In the genomic region with DNA sequence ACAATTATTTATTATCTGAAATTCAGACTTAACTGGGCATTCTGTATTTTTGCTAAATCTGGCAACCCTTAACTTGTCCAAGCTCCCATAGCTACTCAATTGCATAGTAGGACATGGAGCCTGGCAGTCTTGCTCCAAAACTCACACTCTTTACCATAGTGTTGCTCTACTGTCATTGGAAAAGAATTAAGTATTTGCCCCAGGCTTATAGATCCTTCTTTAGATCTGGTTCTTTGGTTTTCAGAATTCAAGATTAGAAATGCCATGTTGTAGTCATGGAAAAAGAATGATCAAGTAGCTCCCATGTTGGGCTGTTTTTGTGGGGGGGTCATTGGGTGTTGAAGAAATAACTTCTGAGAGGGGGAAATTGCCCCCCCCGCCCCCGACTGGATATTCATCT, we compare ENCODE assay signal across 20 cellular contexts.
DNase-seq lines count a peak whose midpoint lies in the region; TF ChIP-seq lines count a peak whose summit lies in the region.
"Had no signal": no experiment of that assay in that cellular context is flagged by ENCODE, and none has a peak within 500 bp of the region (broad histone marks: within the 10 kb centered on the region; RNA-seq: fewer than 3 reads in every experiment).

No MANE protein-coding gene starts in this region.

- no peak overlapping the region for H2BK5ac ChIP-seq in trophoblast cell (ENCODE audit: low read depth, low read length, poor library complexity)

- H3K18ac ChIP-seq in trophoblast cell (ENCODE audit: low read length), result no peak overlapping the region

- H3K79me1 ChIP-seq in trophoblast cell (ENCODE audit: low read length), result no peaks in the 10 kb centered on the region

- H3K9ac ChIP-seq in trophoblast cell (ENCODE audit: low read length), result no peak overlapping the region
- H3K9ac ChIP-seq: BLaER1 had no signal

- no peak overlapping the region for H2AFZ ChIP-seq in trophoblast cell (ENCODE audit: insufficient read depth, low read length, poor library complexity)

- no peak overlapping the region for H2BK12ac ChIP-seq in trophoblast cell (ENCODE audit: low read length)

- H3K23ac ChIP-seq in trophoblast cell (ENCODE audit: low read length), result no peak overlapping the region

- TF ChIP-seq CTCF in epithelial cell of esophagus (IDR thresholded peaks at IDR 0.05; ENCODE audit: insufficient read depth, low read depth, low read length, missing control alignments), result no peak
- TF ChIP-seq CTCF in BE2C (IDR thresholded peaks at IDR 0.05; ENCODE audit: low read depth, low read length), result no peak

- no peak overlapping the region for H3K14ac ChIP-seq in trophoblast cell (ENCODE audit: low read length)

- H3K4me1 ChIP-seq in trophoblast cell (ENCODE audit: control insufficient read depth in 1 of 2, insufficient read depth in 2 of 2, low read length in 2 of 2) (no peaks in the 10 kb centered on the region), BE2C (no peaks in the 10 kb centered on the region)
- H3K4me1 ChIP-seq: A549, BLaER1 had no signal

- H3K27ac ChIP-seq in trophoblast cell (ENCODE audit: low read depth, low read length), result no peak overlapping the region
- H3K27ac ChIP-seq: 22Rv1, A549, BLaER1 had no signal

- H3K27me3 ChIP-seq in trophoblast cell (ENCODE audit: insufficient read depth, low read length), result no peaks in the 10 kb centered on the region
- no peaks in the 10 kb centered on the region for H3K27me3 ChIP-seq in BE2C
- H3K27me3 ChIP-seq: BLaER1 had no signal

- no peak overlapping the region for H2BK120ac ChIP-seq in trophoblast cell (ENCODE audit: insufficient read depth, low read length, poor library complexity)

- no peaks in the 10 kb centered on the region for H3K79me2 ChIP-seq in trophoblast cell (ENCODE audit: control insufficient read depth, insufficient read depth, low read length, poor library complexity)

- H4K8ac ChIP-seq in trophoblast cell (ENCODE audit: low read depth, low read length), result no peak overlapping the region

- DNase-seq in EH (ENCODE audit: low read depth) (peak; percentile 12), epithelial cell of esophagus (ENCODE audit: low read depth) (peak; percentile 7), trophoblast cell (peak; percentile 28 to 92), BE2C (no peak), T-helper 1 cell (no peak)
- DNase-seq: AML-193; C1 segment of cervical spinal cord; CD4-positive, alpha-beta memory T cell; CD4-positive, CD25-positive, alpha-beta regulatory T cell; CD8-positive, alpha-beta memory T cell; COR-L47; DMS 273 treated with DMSO at 0.1 percent for 48 hours; DMS153; DMS53; DMS79; DND-41; GF-D8 had no signal

- no peak overlapping the region for H3K4me2 ChIP-seq in trophoblast cell (ENCODE audit: low read length)
- H3K4me2 ChIP-seq: A549, BLaER1 had no signal

- no peak overlapping the region for H2AK5ac ChIP-seq in trophoblast cell (ENCODE audit: low read length)

- H4K91ac ChIP-seq in trophoblast cell (ENCODE audit: low read depth, low read length), result no peak overlapping the region

- WGBS in trophoblast cell (ENCODE audit: extremely low coverage, insufficient coverage, insufficient read length), result no CpG with 5 or more reads among the region's 2 CpGs

- peaks cover 2% of the 10 kb centered on the region for H3K9me3 ChIP-seq in trophoblast cell (ENCODE audit: insufficient read depth, low read depth, low read length)
- H3K9me3 ChIP-seq in BE2C, result no peaks in the 10 kb centered on the region

- H3K4me3 ChIP-seq in epithelial cell of esophagus (ENCODE audit: low read length), result no peak overlapping the region
- no peak overlapping the region for H3K4me3 ChIP-seq in trophoblast cell (ENCODE audit: low read depth, low read length)
- no peak overlapping the region for H3K4me3 ChIP-seq in BE2C (ENCODE audit: low read depth, low read length)
- H3K4me3 ChIP-seq: A549, BLaER1 had no signal

- no peak overlapping the region for H4K12ac ChIP-seq in trophoblast cell (ENCODE audit: low read depth, low read length)

- no peaks in the 10 kb centered on the region for H3K36me3 ChIP-seq in trophoblast cell (ENCODE audit: control insufficient read depth in 1 of 2, insufficient read depth in 2 of 2, low read length in 2 of 2)
- H3K36me3 ChIP-seq in BE2C, result no peaks in the 10 kb centered on the region
- H3K36me3 ChIP-seq: BLaER1 had no signal

- H3K4ac ChIP-seq in trophoblast cell (ENCODE audit: low read depth, low read length), result no peak overlapping the region

Comparison
In these comparisons a context has a peak if more than half of its experiments do, and no peak if none do; other contexts are left out.
1. DNase-seq: peak in EH (single experiment), epithelial cell of esophagus (single experiment) and trophoblast cell (2 of 2); none in BE2C (single experiment) and T-helper 1 cell (0 of 5).